ENCODE assay signal across 1 cellular context in the genomic region with DNA sequence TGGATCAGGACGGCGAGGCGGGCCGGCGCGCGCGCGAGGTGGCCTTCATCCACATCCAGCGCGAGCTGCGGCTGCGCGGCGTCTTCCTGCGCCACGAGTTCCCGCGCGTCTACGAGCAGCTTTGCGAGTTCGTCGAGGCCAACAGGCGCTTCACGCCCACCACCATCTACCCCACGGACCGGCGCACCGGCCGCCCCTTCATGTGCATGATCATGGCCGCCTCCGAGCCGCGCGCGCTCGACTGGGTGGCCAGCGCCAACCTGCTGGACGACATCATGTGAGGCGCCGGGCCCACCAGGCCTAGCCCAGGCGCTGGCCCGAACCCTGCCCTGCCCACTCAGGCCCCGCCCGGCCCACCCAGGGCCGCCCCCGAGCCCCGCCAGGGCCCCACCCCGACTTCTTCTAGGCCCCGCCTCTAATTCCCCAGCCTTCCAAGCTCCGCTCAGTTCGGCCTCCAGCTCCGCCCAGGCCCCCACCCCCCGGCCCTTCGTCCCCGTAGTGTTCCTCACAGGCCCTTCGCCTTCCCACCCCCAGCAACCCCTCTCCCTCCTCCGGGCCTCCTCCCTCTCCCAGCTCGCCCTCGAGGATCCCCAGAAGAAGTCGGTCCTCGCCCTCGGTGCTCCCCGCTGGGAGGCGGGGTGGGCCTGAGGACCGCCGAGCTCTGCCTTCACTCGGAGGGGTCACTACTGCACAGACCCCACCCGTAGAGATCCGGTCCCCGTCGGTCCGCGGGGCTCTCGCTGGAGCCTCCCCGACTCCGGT.
TF ChIP-seq lines count a peak whose summit lies in the region.

No MANE protein-coding gene starts in this region.

TF ChIP-seq in endothelial cell of umbilical vein, 7 proteins besides CTCF, POLR2A, EP300 and RAD21:
- no peak for TF ChIP-seq POLR2AphosphoS5 (IDR thresholded peaks at IDR 0.05; ENCODE audit: insufficient read depth, low read depth, low read length)
- no peak for TF ChIP-seq GATA2 (IDR thresholded peaks at IDR 0.05; ENCODE audit: insufficient read depth, insufficient read length, low read depth, low read length)
- TF ChIP-seq, protein P1, sequence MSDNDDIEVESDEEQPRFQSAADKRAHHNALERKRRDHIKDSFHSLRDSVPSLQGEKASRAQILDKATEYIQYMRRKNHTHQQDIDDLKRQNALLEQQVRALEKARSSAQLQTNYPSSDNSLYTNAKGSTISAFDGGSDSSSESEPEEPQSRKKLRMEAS (IDR thresholded peaks at IDR 0.05; ENCODE audit: insufficient read depth, insufficient read length): no peak
- no peak for TF ChIP-seq JUN (IDR thresholded peaks at IDR 0.05; ENCODE audit: borderline replicate concordance, insufficient read depth, insufficient read length, low read depth)
- no peak for TF ChIP-seq MYC (IDR thresholded peaks at IDR 0.05; ENCODE audit: low read depth, low read length)
- TF ChIP-seq FOS (IDR thresholded peaks at IDR 0.05; ENCODE audit: borderline replicate concordance, insufficient read depth, low read length): no peak
- TF ChIP-seq EZH2 (IDR thresholded peaks at IDR 0.05; ENCODE audit: borderline replicate concordance, low read depth, low read length, severe bottlenecking): no peak
